ENCODE assay signal across 8 cellular contexts in genomic region chr16:81035398-81035974, GRCh38. TPM values are rescaled to one million over a fixed set of nuclear protein-coding genes. Genes with fewer than 3 reads are reported as not detected.
DNase-seq lines count a peak whose midpoint lies in the region; ATAC-seq and TF ChIP-seq lines count a peak whose summit lies in the region.

Gene ATMIN (plus strand): TSS chr16:81035842. CDS start chr16:81035871, 29 bp downstream.

- intact Hi-C loops in CD4-positive, alpha-beta T cell (cut with DNase I, micrococcal nuclease): loop anchor here (1.0 to 10.0 kb wide), 8 partner anchors 28 to 1139 kb away; partner anchors contain the start of genes GCSH (in 2 of the 2), CENPN (in 1 of the 2), GAN (in 1 of the 2) and MPHOSPH6 (in 1 of the 2)

- H3K9me3 Mint-ChIP-seq in CD4-positive, alpha-beta T cell: no peaks in the 10 kb centered on the region

- peak; percentile 94 for ATAC-seq in CD4-positive, alpha-beta T cell (ENCODE audit: poor library complexity)
- peak; percentile 95 for ATAC-seq in GM19452 (IDR thresholded peaks at IDR 0.05; ENCODE audit: unreplicated experiment)

- H3K27ac ChIP-seq in CD4-positive, alpha-beta T cell (ENCODE audit: low read depth, low read length): no peak within 1 kb of the TSS
- peak within 1 kb of the TSS; percentile 33 for H3K27ac ChIP-seq in mesendoderm (ENCODE audit: low read depth, low read length)

- peak within 1 kb of the TSS; percentile 73 for H3K27ac Mint-ChIP-seq in CD4-positive, alpha-beta T cell

- TF ChIP-seq CTCF in CD4-positive, alpha-beta T cell (IDR thresholded peaks at IDR 0.05): peak; percentile 84

- H3K56ac ChIP-seq in mesendoderm (ENCODE audit: low read length): peak within 1 kb of the TSS; percentile 94

- no peaks in the 10 kb centered on the region for H3K27me3 Mint-ChIP-seq in CD4-positive, alpha-beta T cell

- peak within 1 kb of the TSS; percentile 82 for H3K9ac ChIP-seq in endocrine pancreas (ENCODE audit: control insufficient read depth, insufficient read depth, low read length)
- peak within 1 kb of the TSS; percentile 93 for H3K9ac ChIP-seq in mesendoderm (ENCODE audit: low read length)

- CTCF ChIA-PET in CD4-positive, alpha-beta T cell (lab: Charles Lee): interaction anchor here (0.6 to 8.0 kb wide), 23 partner anchors 10 to 494 kb away, joined by 3 to 80 read pairs (median 4); partner anchors contain the start of genes C16orf46, CENPN, CMC2 and GCSH

- H3K4me3 Mint-ChIP-seq in CD4-positive, alpha-beta T cell: peak within 1 kb of the TSS; percentile 90

- peak within 1 kb of the TSS; percentile 77 for H3K4me2 ChIP-seq in mesendoderm (ENCODE audit: low read length)

- H4K8ac ChIP-seq in mesendoderm (ENCODE audit: low read depth, low read length): peak within 1 kb of the TSS; percentile 84

- H3K23ac ChIP-seq in mesendoderm (ENCODE audit: low read length): no peak within 1 kb of the TSS

- H3K4me1 ChIP-seq in endocrine pancreas (ENCODE audit: control insufficient read depth, insufficient read depth, low read length): no peaks in the 10 kb centered on the region
- H3K4me1 ChIP-seq in mesendoderm (ENCODE audit: control insufficient read depth, low read depth, low read length): peaks cover 4% of the 10 kb centered on the region

- no peak within 1 kb of the TSS for H2AK5ac ChIP-seq in mesendoderm (ENCODE audit: low read length)

- no peaks in the 10 kb centered on the region for H3K27me3 ChIP-seq in CD4-positive, alpha-beta T cell (ENCODE audit: control insufficient read depth, insufficient read depth, low read length)
- H3K27me3 ChIP-seq in endocrine pancreas (ENCODE audit: control insufficient read depth, insufficient read depth, low read length): no peaks in the 10 kb centered on the region
- no peaks in the 10 kb centered on the region for H3K27me3 ChIP-seq in mesendoderm (ENCODE audit: insufficient read depth, low read length, poor library complexity)

- no peak within 1 kb of the TSS for H2BK15ac ChIP-seq in mesendoderm (replicated peaks; ENCODE audit: low read depth)

- H4K5ac ChIP-seq in mesendoderm (ENCODE audit: low read length): no peak within 1 kb of the TSS

- H3K79me2 ChIP-seq in mesendoderm (ENCODE audit: control insufficient read depth, insufficient read depth, low read length): peaks cover 26% of the 10 kb centered on the region

- H2BK5ac ChIP-seq in mesendoderm (ENCODE audit: low read length): no peak within 1 kb of the TSS

- H2BK120ac ChIP-seq in mesendoderm (ENCODE audit: low read depth, low read length): no peak within 1 kb of the TSS

- peak within 1 kb of the TSS; percentile 86 for H3K4me3 ChIP-seq in endocrine pancreas (ENCODE audit: control insufficient read depth, insufficient read depth, low read length)
- peak within 1 kb of the TSS; percentile 54 for H3K4me3 ChIP-seq in mesendoderm (ENCODE audit: low read length)

- no peaks in the 10 kb centered on the region for H3K9me3 ChIP-seq in CD4-positive, alpha-beta T cell (ENCODE audit: control insufficient read depth, low read length)
- no peaks in the 10 kb centered on the region for H3K9me3 ChIP-seq in endocrine pancreas (ENCODE audit: control insufficient read depth, low read length)

- POLR2A ChIA-PET in CD4-positive, alpha-beta T cell (lab: Charles Lee): interaction anchor here (0.6 to 3.6 kb wide), 13 partner anchors 9 to 702 kb away, joined by 3 to 51 read pairs (median 4); partner anchors contain the start of genes C16orf46, CENPN, CMC2 and GAN

- DNase-seq in CD4-positive, alpha-beta T cell: peak; percentile 78 to 91 (median 86)
- DNase-seq in HPDE6-E6E7 (ENCODE audit: extremely low spot score): peak; percentile 96
- DNase-seq in NK-92 treated with Interleukin-12 subunit alpha and Interleukin-12 subunit beta, amount 100 ng/mL, for 24 hours (lab: John Stamatoyannopoulos, UW): peak; percentile 51
- peak; percentile 62 to 74 (median 73) for DNase-seq in activated CD8-positive, alpha-beta memory T cell treated with anti-CD3 and anti-CD28 coated beads for 48 hours (ENCODE audit: low read depth in 2 of 3, low spot score in 2 of 3)
- peak; percentile 94 for DNase-seq in mesendoderm
- DNase-seq in stimulated activated CD8-positive, alpha-beta memory T cell treated with anti-CD3 and anti-CD28 coated beads, Interleukin-12 subunit alpha, Interleukin-12 subunit beta, amount 100 ng/mL, for 4 hours (ENCODE audit: low read depth): peak; percentile 82

- no peaks in the 10 kb centered on the region for H3K36me3 ChIP-seq in endocrine pancreas (ENCODE audit: control insufficient read depth, insufficient read depth, low read length)
- no peaks in the 10 kb centered on the region for H3K36me3 ChIP-seq in mesendoderm (ENCODE audit: control insufficient read depth, insufficient read depth, low read length)

- H3K36me3 Mint-ChIP-seq in CD4-positive, alpha-beta T cell (ENCODE audit: low read depth): peaks cover 19% of the 10 kb centered on the region

- no CpG with 5 or more reads among the region's 54 CpGs for WGBS in mesendoderm (ENCODE audit: extremely low coverage, insufficient coverage, low lambda C conversion rate)

- peak within 1 kb of the TSS; percentile 58 for H3K4ac ChIP-seq in mesendoderm (ENCODE audit: low read depth, low read length)

- peak within 1 kb of the TSS; percentile 94 for H3K18ac ChIP-seq in mesendoderm (ENCODE audit: low read length)

- H3K4me1 Mint-ChIP-seq in CD4-positive, alpha-beta T cell (ENCODE audit: low read depth): peaks cover 40% of the 10 kb centered on the region

- H3K79me1 ChIP-seq in mesendoderm (ENCODE audit: low read length): peaks cover 15% of the 10 kb centered on the region

RNA-seq across cellular contexts. Expression of gene ATMIN, which starts in this region (rescaled TPM):
- 10 to 100 TPM; 29.9 to 31.7 TPM for total RNA-seq in CD4-positive, alpha-beta T cell
- polyA plus RNA-seq in mesendoderm (2013, experiment 1 of 2): 42.0 TPM
- polyA plus RNA-seq in mesendoderm (2013, experiment 2 of 2): 45.1 TPM
